In genomic region chr1:200738348-200738732, GRCh38 we compare ENCODE assay signal across 8 cellular contexts. TPM values are rescaled to one million over a fixed set of nuclear protein-coding genes. Genes with fewer than 3 reads are reported as not detected.
DNase-seq lines count a peak whose midpoint lies in the region; ATAC-seq and TF ChIP-seq lines count a peak whose summit lies in the region.

No MANE protein-coding gene starts in this region.

- no peaks in the 10 kb centered on the region for H3K27me3 ChIP-seq in mucosa of rectum (ENCODE audit: control insufficient read depth in 2 of 2, insufficient read depth in 2 of 2, low read length in 2 of 2)

- H3K4me1 ChIP-seq in mucosa of rectum (ENCODE audit: control insufficient read depth in 2 of 2, insufficient read depth in 2 of 2, low read length in 2 of 2) = peaks cover 7 to 18% of the 10 kb centered on the region in 2 donors

- no peaks in the 10 kb centered on the region for H3K27me3 Mint-ChIP-seq in MCF 10A (ENCODE audit: insufficient read depth, unreplicated experiment)

- H3K9me3 ChIP-seq in mucosa of rectum (ENCODE audit: control insufficient read depth in 2 of 2, low read length in 2 of 2) = no peaks in the 10 kb centered on the region

- H3K27ac Mint-ChIP-seq in MCF 10A (ENCODE audit: low read depth, unreplicated experiment) = peak overlapping the region; percentile 95

- POLR2A ChIA-PET in MCF 10A (lab: Yijun Ruan, JAX) = interaction anchor here (0.7 to 7.2 kb wide), 51 partner anchors 9 to 1083 kb away, joined by 3 to 230 read pairs (median 5); partner anchors contain the start of gene DDX59

- H3K4me3 ChIP-seq in mucosa of rectum (ENCODE audit: low read length in 2 of 2) = peak overlapping the region; percentile 52 to 74

- peak overlapping the region; percentile 84 for H3K4me3 Mint-ChIP-seq in MCF 10A (ENCODE audit: unreplicated experiment)

- peaks cover 22% of the 10 kb centered on the region for H3K4me1 Mint-ChIP-seq in MCF 10A (ENCODE audit: insufficient read depth, unreplicated experiment)

- no peak for TF ChIP-seq CTCF in MCF 10A (IDR thresholded peaks at IDR 0.05; ENCODE audit: unreplicated experiment)

- peak; percentile 2 for ATAC-seq in HG02938 (IDR thresholded peaks at IDR 0.05; ENCODE audit: unreplicated experiment)

- intact Hi-C loops in MCF 10A (cut with micrococcal nuclease) = no loop called here

- H3K36me3 ChIP-seq in mucosa of rectum (ENCODE audit: control insufficient read depth in 2 of 2, insufficient read depth in 2 of 2, low read length in 2 of 2) = no peaks in the 10 kb centered on the region

- H3K27ac ChIP-seq in mucosa of rectum (ENCODE audit: low read depth in 2 of 2, low read length in 2 of 2) = peak overlapping the region; percentile 4 to 61

- DNase-seq in AG08395 (ENCODE audit: low spot score) (peak; percentile 8), MCF 10A (ENCODE audit: unreplicated experiment) (no peak), NCI-H187 treated with DMSO at 0.1 percent for 48 hours (lab: John Stamatoyannopoulos, UW) (no peak), medulla oblongata (ENCODE audit: extremely low spot score) (no peak), activated gamma-delta T cell treated with Interleukin-2 at 50 U/mL for 16 hours (no peak)
- no peak for DNase-seq in effector CD8-positive, alpha-beta T cell (lab: John Stamatoyannopoulos, UW)

- peak overlapping the region; percentile 18 to 21 for H3K9ac ChIP-seq in mucosa of rectum (ENCODE audit: low read depth in 1 of 2, low read length in 2 of 2)

- H3K9me3 Mint-ChIP-seq in MCF 10A (ENCODE audit: unreplicated experiment) = no peaks in the 10 kb centered on the region

- no peaks in the 10 kb centered on the region for H3K36me3 Mint-ChIP-seq in MCF 10A (ENCODE audit: insufficient read depth, unreplicated experiment)

- CTCF ChIA-PET in MCF 10A (lab: Yijun Ruan, JAX) = interaction anchor here (0.6 to 2.5 kb wide), 21 partner anchors 9 to 524 kb away, joined by 3 to 18 read pairs (median 4); partner anchors contain the start of genes DDX59 and KIF14

- no TSS peak for BruUV-seq in MCF 10A (replicated peaks; lab: Mats Ljungman, UMichigan)

RNA-seq across cellular contexts. Expression of gene CAMSAP2, which starts 0.4 kb away (rescaled TPM):
- 144 and 209 TPM in 2 replicates for total RNA-seq in MCF 10A (2022)
